ENCODE assay signal across 8 cellular contexts in the genomic region with DNA sequence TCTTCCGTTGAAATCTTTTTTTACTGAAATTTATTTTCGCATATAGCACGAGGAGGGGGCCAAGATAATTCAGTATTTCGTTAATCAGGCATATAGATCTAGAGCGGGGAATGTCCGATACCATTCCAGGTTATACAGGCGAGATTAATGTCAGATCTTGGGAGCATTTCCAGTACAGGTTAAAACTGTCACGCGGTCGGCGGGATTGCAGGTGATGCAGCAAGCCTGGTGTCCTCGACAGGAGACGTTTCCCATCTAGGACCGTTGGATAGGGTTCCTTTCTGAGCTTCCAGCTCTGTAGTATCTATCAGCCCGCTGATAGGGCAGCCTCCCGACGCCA. TPM values are rescaled to one million over a fixed set of nuclear protein-coding genes. Genes with fewer than 3 reads are reported as not detected.
A peak's percentile ranks its signal among the peaks of the same experiment; 100 is the strongest.
DNase-seq lines count a peak whose midpoint lies in the region; ATAC-seq and TF ChIP-seq lines count a peak whose summit lies in the region.

No MANE protein-coding gene starts in this region.

- H3K4me3 ChIP-seq in mesenchymal stem cell (ENCODE audit: insufficient read depth in 1 of 2, low read depth in 1 of 2, low read length in 2 of 2) (peak overlapping the region in 1 of 2 experiments; percentile 94), upper lobe of right lung (peak overlapping the region; percentile 90)

- CTCF ChIA-PET in activated naive CD4-positive, alpha-beta T cell treated with anti-CD3 and anti-CD28 coated beads, Interleukin-2, amount 10 ng/mL, durations not matched to agents 7 days and 5 days (lab: Charles Lee) = interaction anchor here (1.1 to 6.2 kb wide), 7 partner anchors 8 to 362 kb away, joined by 3 to 42 read pairs (median 15); no protein-coding TSS in a partner anchor

- H3K4me2 ChIP-seq in mesenchymal stem cell (ENCODE audit: low read length, poor library complexity, severe bottlenecking) = peak overlapping the region; percentile 29

- peak overlapping the region; percentile 94 for H3K9ac ChIP-seq in mesenchymal stem cell (ENCODE audit: low read length)

- H3K27ac ChIP-seq in mesenchymal stem cell (ENCODE audit: low read length, poor library complexity, severe bottlenecking) = peak overlapping the region; percentile 55
- peak overlapping the region; percentile 91 for H3K27ac ChIP-seq in upper lobe of right lung

- no peak for DNase-seq in activated naive CD4-positive, alpha-beta T cell treated with anti-CD3 and anti-CD28 coated beads, Interleukin-2, amount 10 ng/mL, durations not matched to agents 7 days and 5 days
- no peak for DNase-seq in activated naive CD4-positive, alpha-beta T cell treated with anti-CD3 and anti-CD28 coated beads, Interleukin-2, amount 50 U/mL, for 16 hours
- DNase-seq in mesenchymal stem cell (no peak), upper lobe of right lung (no peak), NCI-H1092 treated with DMSO at 0.1 percent for 48 hours (lab: John Stamatoyannopoulos, UW) (no peak), cortex of kidney (lab: John Stamatoyannopoulos, UW) (no peak)

- H3K4ac ChIP-seq in mesenchymal stem cell (ENCODE audit: low read depth in 1 of 2, low read length in 2 of 2) = no peak overlapping the region

- peaks cover 40% of the 10 kb centered on the region for H3K4me1 Mint-ChIP-seq in activated naive CD4-positive, alpha-beta T cell treated with anti-CD3 and anti-CD28 coated beads, Interleukin-2, amount 10 ng/mL, durations not matched to agents 7 days and 5 days
- H3K4me1 Mint-ChIP-seq in brain = peaks cover 52% of the 10 kb centered on the region

- H2BK15ac ChIP-seq in mesenchymal stem cell (ENCODE audit: low read depth, poor library complexity, severe bottlenecking) = no peak overlapping the region

- H3K4me1 ChIP-seq in mesenchymal stem cell (ENCODE audit: control insufficient read depth, insufficient read depth, low read depth, low read length) (peaks cover 6% of the 10 kb centered on the region), upper lobe of right lung (peaks cover 25% of the 10 kb centered on the region)

- H2AK5ac ChIP-seq in mesenchymal stem cell (ENCODE audit: low read length, severe bottlenecking) = no peak overlapping the region

- H2AFZ ChIP-seq in mesenchymal stem cell (ENCODE audit: low read depth, low read length) = peak overlapping the region; percentile 32

- no peak overlapping the region for H3K14ac ChIP-seq in mesenchymal stem cell (ENCODE audit: low read length in 2 of 2)

- no peak overlapping the region for H2BK12ac ChIP-seq in mesenchymal stem cell (ENCODE audit: low read length in 2 of 2)

- H3K27ac Mint-ChIP-seq in activated naive CD4-positive, alpha-beta T cell treated with anti-CD3 and anti-CD28 coated beads, Interleukin-2, amount 10 ng/mL, durations not matched to agents 7 days and 5 days = peak overlapping the region; percentile 96
- peak overlapping the region; percentile 71 to 98 (median 96) for H3K27ac Mint-ChIP-seq in brain

- H3K36me3 ChIP-seq in mesenchymal stem cell (ENCODE audit: control insufficient read depth in 1 of 2, insufficient read depth in 2 of 2, low read depth in 1 of 2, low read length in 2 of 2) (peaks cover 0 to 27% of the 10 kb centered on the region in 2 experiments), upper lobe of right lung (no peaks in the 10 kb centered on the region)

- intact Hi-C loops in upper lobe of right lung (cut with DNase I) = no loop called here

- WGBS in mesenchymal stem cell = 20% methylated on average over 17 of the region's 17 CpGs

- H2BK5ac ChIP-seq in mesenchymal stem cell (ENCODE audit: low read depth, low read length, poor library complexity, severe bottlenecking) = no peak overlapping the region

- TF ChIP-seq CTCF in brain (conservative IDR thresholded peaks at IDR 0.05) (no peak), upper lobe of right lung (IDR thresholded peaks at IDR 0.05) (no peak)

- peak overlapping the region; percentile 87 for H3K4me3 Mint-ChIP-seq in activated naive CD4-positive, alpha-beta T cell treated with anti-CD3 and anti-CD28 coated beads, Interleukin-2, amount 10 ng/mL, durations not matched to agents 7 days and 5 days
- H3K4me3 Mint-ChIP-seq in brain = peak overlapping the region; percentile 77 to 88 (median 82)

- H3K18ac ChIP-seq in mesenchymal stem cell (ENCODE audit: low read depth in 1 of 2, low read length in 2 of 2) = peak overlapping the region in 1 of 2 experiments; percentile 2

- H3K36me3 Mint-ChIP-seq in activated naive CD4-positive, alpha-beta T cell treated with anti-CD3 and anti-CD28 coated beads, Interleukin-2, amount 10 ng/mL, durations not matched to agents 7 days and 5 days = peaks cover 16% of the 10 kb centered on the region
- peaks cover 12% of the 10 kb centered on the region for H3K36me3 Mint-ChIP-seq in brain

- ATAC-seq in upper lobe of right lung = no peak
- no peak for ATAC-seq in GM21390 (IDR thresholded peaks at IDR 0.05; ENCODE audit: unreplicated experiment)

- H3K23ac ChIP-seq in mesenchymal stem cell (ENCODE audit: low read length in 2 of 2) = no peak overlapping the region

- peak overlapping the region; percentile 87 for H4K8ac ChIP-seq in mesenchymal stem cell (ENCODE audit: low read length)

- peaks cover 12% of the 10 kb centered on the region for H3K27me3 Mint-ChIP-seq in activated naive CD4-positive, alpha-beta T cell treated with anti-CD3 and anti-CD28 coated beads, Interleukin-2, amount 10 ng/mL, durations not matched to agents 7 days and 5 days
- peaks cover 7% of the 10 kb centered on the region for H3K27me3 Mint-ChIP-seq in brain

- H3K79me1 ChIP-seq in mesenchymal stem cell (replicated peaks; ENCODE audit: low read length, poor library complexity, severe bottlenecking) = peaks cover 5% of the 10 kb centered on the region

- no peaks in the 10 kb centered on the region for H3K9me3 Mint-ChIP-seq in activated naive CD4-positive, alpha-beta T cell treated with anti-CD3 and anti-CD28 coated beads, Interleukin-2, amount 10 ng/mL, durations not matched to agents 7 days and 5 days
- H3K9me3 Mint-ChIP-seq in brain = peaks cover 0 to 3% (median 0%) of the 10 kb centered on the region in 5 experiments

- H4K91ac ChIP-seq in mesenchymal stem cell (ENCODE audit: low read length) = no peak overlapping the region

- no peak overlapping the region for H2BK120ac ChIP-seq in mesenchymal stem cell (ENCODE audit: low read depth, low read length)

- no peaks in the 10 kb centered on the region for H3K27me3 ChIP-seq in mesenchymal stem cell (ENCODE audit: control insufficient read depth in 1 of 2, insufficient read depth in 1 of 2, low read length in 2 of 2)
- H3K27me3 ChIP-seq in upper lobe of right lung = no peaks in the 10 kb centered on the region

- H3K9me3 ChIP-seq in mesenchymal stem cell (ENCODE audit: control insufficient read depth, low read length) (no peaks in the 10 kb centered on the region), upper lobe of right lung (no peaks in the 10 kb centered on the region)

RNA-seq across cellular contexts. Expression of gene ABHD10, which starts 0.4 kb away (rescaled TPM):
- polyA plus RNA-seq in brain (ENCODE audit: insufficient read depth, low read depth, low replicate concordance) = 37.4 TPM
- polyA plus RNA-seq in mesenchymal stem cell (2013, experiment 1 of 2) = 14.9 TPM
- polyA plus RNA-seq in mesenchymal stem cell (2013, experiment 2 of 2) = 16.1 TPM
- 27.6 TPM for total RNA-seq in upper lobe of right lung

RNA-seq across cellular contexts. Expression of gene TAGLN3, which starts 20.3 kb away (rescaled TPM):
- polyA plus RNA-seq in brain (ENCODE audit: insufficient read depth, low read depth, low replicate concordance) = 1,344 TPM
- polyA plus RNA-seq in mesenchymal stem cell (2013, experiment 1 of 2) = 0.07 TPM
- polyA plus RNA-seq in mesenchymal stem cell (2013, experiment 2 of 2) = 0.03 TPM
- not detected for total RNA-seq in upper lobe of right lung

RNA-seq across cellular contexts. Expression of gene TMPRSS7, which starts 56.1 kb away (rescaled TPM):
- not detected for polyA plus RNA-seq in brain (ENCODE audit: insufficient read depth, low read depth, low replicate concordance)
- not detected for polyA plus RNA-seq in mesenchymal stem cell (2013, experiment 1 of 2)
- polyA plus RNA-seq in mesenchymal stem cell (2013, experiment 2 of 2) = not detected
- total RNA-seq in upper lobe of right lung = 0.20 TPM
